Comparison of ENCODE assay signal across 13 cellular contexts in genomic region chr3:188417329-188417728, GRCh38.
DNase-seq lines count a peak whose midpoint lies in the region; ATAC-seq and TF ChIP-seq lines count a peak whose summit lies in the region.
"Had no signal": no experiment of that assay in that cellular context is flagged by ENCODE, and none has a peak within 500 bp of the region (broad histone marks: within the 10 kb centered on the region; RNA-seq: fewer than 3 reads in every experiment).

No MANE protein-coding gene starts in this region.

- H3K27me3 ChIP-seq in heart left ventricle (no peaks in the 10 kb centered on the region), upper lobe of right lung (no peaks in the 10 kb centered on the region)
- H3K27me3 ChIP-seq: SJCRH30 had no signal

- DNase-seq in heart left ventricle (no peak), cardiac septum (ENCODE audit: low spot score) (no peak), SKM-1 (lab: John Stamatoyannopoulos, UW; ENCODE audit: unreplicated experiment) (peak; percentile 30), iris pigment epithelial cell (ENCODE audit: low read depth) (peak; percentile 45), upper lobe of right lung (no peak), GOT3 (lab: John Stamatoyannopoulos, UW) (no peak), hypothalamus (lab: John Stamatoyannopoulos, UW) (no peak), NCI-H2081 treated with DMSO at 0.1 percent for 48 hours (lab: John Stamatoyannopoulos, UW) (no peak)
- DNase-seq: amygdala; GF-D8; naive thymus-derived CD4-positive, alpha-beta T cell; SJCRH30; trophoblast cell had no signal

- ATAC-seq in heart left ventricle (peak in 3 of 4 donors; percentile 41 to 68 (median 52)), upper lobe of right lung (peak; percentile 16)
- ATAC-seq: naive thymus-derived CD4-positive, alpha-beta T cell had no signal

- no peak for TF ChIP-seq POLR2A in heart left ventricle (IDR thresholded peaks at IDR 0.05)

- peak overlapping the region in 1 of 12 donors; percentile 4 for H3K27ac ChIP-seq in heart left ventricle
- no peak overlapping the region for H3K27ac ChIP-seq in upper lobe of right lung
- H3K27ac ChIP-seq: SJCRH30 had no signal

- H3K36me3 ChIP-seq in heart left ventricle (no peaks in the 10 kb centered on the region), upper lobe of right lung (no peaks in the 10 kb centered on the region)
- H3K36me3 ChIP-seq: SJCRH30 had no signal

- intact Hi-C loops in heart left ventricle (cut with DNase I) (no loop called here), cardiac septum (cut with DNase I) (no loop called here), upper lobe of right lung (cut with DNase I) (no loop called here)

- peaks cover 0 to 29% (median 11%) of the 10 kb centered on the region in 12 donors for H3K4me1 ChIP-seq in heart left ventricle
- H3K4me1 ChIP-seq in upper lobe of right lung, result peaks cover 21% of the 10 kb centered on the region
- H3K4me1 ChIP-seq: SJCRH30 had no signal

- H3K4me3 ChIP-seq in heart left ventricle (no peak overlapping the region), upper lobe of right lung (no peak overlapping the region)
- H3K4me3 ChIP-seq: SJCRH30 had no signal

- H3K9me3 ChIP-seq in heart left ventricle (peaks cover 0 to 14% (median 0%) of the 10 kb centered on the region in 12 donors), upper lobe of right lung (no peaks in the 10 kb centered on the region)
- H3K9me3 ChIP-seq: SJCRH30 had no signal

- WGBS in heart left ventricle, 4 donors, result 62 to 76% (median 74%) methylated on average over 2 of the region's 2 CpGs

- no peak for TF ChIP-seq CTCF in heart left ventricle (IDR thresholded peaks at IDR 0.05)
- no peak for TF ChIP-seq CTCF in upper lobe of right lung (IDR thresholded peaks at IDR 0.05)

Comparison
In these comparisons a context has a peak if more than half of its experiments do, and no peak if none do; other contexts are left out.
1. DNase-seq: peak in SKM-1 (single experiment) and iris pigment epithelial cell (single experiment); none in heart left ventricle (0 of 5), cardiac septum (single experiment), upper lobe of right lung (single experiment), GOT3 (single experiment), hypothalamus (0 of 51) and NCI-H2081 treated with DMSO at 0.1 percent for 48 hours (single experiment).